16 cellular contexts compared by ENCODE assay signal in genomic region chr11:48114740-48115139, GRCh38.
"Had no signal": no experiment of that assay in that cellular context is flagged by ENCODE, and none has a peak within 500 bp of the region (broad histone marks: within the 10 kb centered on the region; RNA-seq: fewer than 3 reads in every experiment).

No MANE protein-coding gene starts in this region.

- H2AFZ ChIP-seq: PC-9 had no signal

- H3K27ac Mint-ChIP-seq: activated CD4-positive, alpha-beta memory T cell treated with anti-CD3 and anti-CD28 coated beads for 36 hours; activated CD4-positive, alpha-beta T cell treated with anti-CD3 and anti-CD28 coated beads, Interleukin-2, amount 10 ng/mL, durations not matched to agents 7 days and 5 days; brain had no signal

- ATAC-seq: activated naive CD4-positive, alpha-beta T cell treated with anti-CD3 and anti-CD28 coated beads, Interleukin-2, amount 50 U/mL, for 72 hours had no signal

- H3K27ac ChIP-seq: PC-9, VCaP had no signal

- H3K4me3 Mint-ChIP-seq: activated CD4-positive, alpha-beta memory T cell treated with anti-CD3 and anti-CD28 coated beads for 36 hours; activated CD4-positive, alpha-beta T cell treated with anti-CD3 and anti-CD28 coated beads, Interleukin-2, amount 10 ng/mL, durations not matched to agents 7 days and 5 days; brain had no signal

- DNase-seq: activated CD4-positive, alpha-beta memory T cell treated with anti-CD3 and anti-CD28 coated beads for 36 hours; activated CD4-positive, alpha-beta T cell treated with anti-CD3 and anti-CD28 coated beads, Interleukin-2, amount 10 ng/mL, durations not matched to agents 7 days and 5 days; activated CD4-positive, CD25-positive, alpha-beta regulatory T cell; activated T-cell treated with anti-CD3 and anti-CD28 coated beads for 4 hours; amygdala; KG1; NCI-H1092; NCI-H446; NCI-H524; PC-9; SIG-M5; T-helper 1 cell had no signal

- FAIRE-seq: astrocyte had no signal

- H3K4me3 ChIP-seq: PC-9 had no signal

- H3K4me2 ChIP-seq: PC-9 had no signal
